1 cellular context compared by ENCODE assay signal in genomic region chr19:407501-408440, GRCh38.
A peak's percentile ranks its signal among the peaks of the same experiment; 100 is the strongest.
TF ChIP-seq lines count a peak whose summit lies in the region.

No MANE protein-coding gene starts in this region.

TF ChIP-seq in K562, 482 proteins besides CTCF, POLR2A, EP300 and RAD21:
- TF ChIP-seq MAFG (tag; conservative IDR thresholded peaks at IDR 0.05), result no peak
- no peak for TF ChIP-seq ZFPM2 (CRISPR knock-in tag; IDR thresholded peaks at IDR 0.05)
- TF ChIP-seq ZNF431 (CRISPR knock-in tag; IDR thresholded peaks at IDR 0.05), result no peak
- TF ChIP-seq USF2 (CRISPR knock-in tag; IDR thresholded peaks at IDR 0.05), result peak; percentile 24; the same call in 1 of the 2 replicates
- TF ChIP-seq HNRNPLL (IDR thresholded peaks at IDR 0.05; ENCODE audit: low read depth, low read length, poor library complexity, severe bottlenecking), result no peak
- no peak for TF ChIP-seq ZNF282 (CRISPR knock-in tag; IDR thresholded peaks at IDR 0.05)
- no peak for TF ChIP-seq PRDM10 (IDR thresholded peaks at IDR 0.05; ENCODE audit: partially characterized antibody)
- no peak for TF ChIP-seq ZBTB2 (IDR thresholded peaks at IDR 0.05)
- TF ChIP-seq, protein P1, sequence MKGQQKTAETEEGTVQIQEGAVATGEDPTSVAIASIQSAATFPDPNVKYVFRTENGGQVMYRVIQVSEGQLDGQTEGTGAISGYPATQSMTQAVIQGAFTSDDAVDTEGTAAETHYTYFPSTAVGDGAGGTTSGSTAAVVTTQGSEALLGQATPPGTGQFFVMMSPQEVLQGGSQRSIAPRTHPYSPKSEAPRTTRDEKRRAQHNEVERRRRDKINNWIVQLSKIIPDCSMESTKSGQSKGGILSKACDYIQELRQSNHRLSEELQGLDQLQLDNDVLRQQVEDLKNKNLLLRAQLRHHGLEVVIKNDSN (CRISPR knock-in tag; IDR thresholded peaks at IDR 0.05), result 0 out of 2 replicates have a peak, but pooled peaks have one; percentile 16
- TF ChIP-seq MTA2 (IDR thresholded peaks at IDR 0.05; ENCODE audit: low read depth), result no peak
- TF ChIP-seq SIX5 (IDR thresholded peaks at IDR 0.05; ENCODE audit: borderline replicate concordance in 1 of 2, insufficient read depth in 1 of 2, low read depth in 1 of 2, low read length in 2 of 2), result no peak
- no peak for TF ChIP-seq SP2 (IDR thresholded peaks at IDR 0.05; ENCODE audit: extremely low read depth, low read depth, low read length, poor library complexity, severe bottlenecking)
- TF ChIP-seq ZNF436 (CRISPR knock-in tag; IDR thresholded peaks at IDR 0.05), result no peak
- TF ChIP-seq BHLHE40 (IDR thresholded peaks at IDR 0.05; ENCODE audit: low read length), result peak; percentile 12; the same call in 1 of the 2 replicates
- TF ChIP-seq NCOR1 (IDR thresholded peaks at IDR 0.05), result no peak
- TF ChIP-seq GTF2A2 (tag; IDR thresholded peaks at IDR 0.05), result no peak
- TF ChIP-seq, protein P2, sequence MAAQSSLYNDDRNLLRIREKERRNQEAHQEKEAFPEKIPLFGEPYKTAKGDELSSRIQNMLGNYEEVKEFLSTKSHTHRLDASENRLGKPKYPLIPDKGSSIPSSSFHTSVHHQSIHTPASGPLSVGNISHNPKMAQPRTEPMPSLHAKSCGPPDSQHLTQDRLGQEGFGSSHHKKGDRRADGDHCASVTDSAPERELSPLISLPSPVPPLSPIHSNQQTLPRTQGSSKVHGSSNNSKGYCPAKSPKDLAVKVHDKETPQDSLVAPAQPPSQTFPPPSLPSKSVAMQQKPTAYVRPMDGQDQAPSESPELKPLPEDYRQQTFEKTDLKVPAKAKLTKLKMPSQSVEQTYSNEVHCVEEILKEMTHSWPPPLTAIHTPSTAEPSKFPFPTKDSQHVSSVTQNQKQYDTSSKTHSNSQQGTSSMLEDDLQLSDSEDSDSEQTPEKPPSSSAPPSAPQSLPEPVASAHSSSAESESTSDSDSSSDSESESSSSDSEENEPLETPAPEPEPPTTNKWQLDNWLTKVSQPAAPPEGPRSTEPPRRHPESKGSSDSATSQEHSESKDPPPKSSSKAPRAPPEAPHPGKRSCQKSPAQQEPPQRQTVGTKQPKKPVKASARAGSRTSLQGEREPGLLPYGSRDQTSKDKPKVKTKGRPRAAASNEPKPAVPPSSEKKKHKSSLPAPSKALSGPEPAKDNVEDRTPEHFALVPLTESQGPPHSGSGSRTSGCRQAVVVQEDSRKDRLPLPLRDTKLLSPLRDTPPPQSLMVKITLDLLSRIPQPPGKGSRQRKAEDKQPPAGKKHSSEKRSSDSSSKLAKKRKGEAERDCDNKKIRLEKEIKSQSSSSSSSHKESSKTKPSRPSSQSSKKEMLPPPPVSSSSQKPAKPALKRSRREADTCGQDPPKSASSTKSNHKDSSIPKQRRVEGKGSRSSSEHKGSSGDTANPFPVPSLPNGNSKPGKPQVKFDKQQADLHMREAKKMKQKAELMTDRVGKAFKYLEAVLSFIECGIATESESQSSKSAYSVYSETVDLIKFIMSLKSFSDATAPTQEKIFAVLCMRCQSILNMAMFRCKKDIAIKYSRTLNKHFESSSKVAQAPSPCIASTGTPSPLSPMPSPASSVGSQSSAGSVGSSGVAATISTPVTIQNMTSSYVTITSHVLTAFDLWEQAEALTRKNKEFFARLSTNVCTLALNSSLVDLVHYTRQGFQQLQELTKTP (IDR thresholded peaks at IDR 0.05; ENCODE audit: low read depth in 1 of 2, partially characterized antibody in 2 of 2), result no peak
- TF ChIP-seq HES1 (IDR thresholded peaks at IDR 0.05; ENCODE audit: low read depth), result no peak
- TF ChIP-seq ZBTB17 (CRISPR knock-in tag; IDR thresholded peaks at IDR 0.05), result no peak
- TF ChIP-seq PHB (CRISPR knock-in tag; IDR thresholded peaks at IDR 0.05), result no peak
- TF ChIP-seq, protein P3, sequence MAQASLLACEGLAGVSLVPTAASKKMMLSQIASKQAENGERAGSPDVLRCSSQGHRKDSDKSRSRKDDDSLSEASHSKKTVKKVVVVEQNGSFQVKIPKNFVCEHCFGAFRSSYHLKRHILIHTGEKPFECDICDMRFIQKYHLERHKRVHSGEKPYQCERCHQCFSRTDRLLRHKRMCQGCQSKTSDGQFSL (CRISPR knock-in tag; IDR thresholded peaks at IDR 0.05), result no peak
- TF ChIP-seq, protein P3 (tag; IDR thresholded peaks at IDR 0.05), result no peak
- TF ChIP-seq PRPF4 (IDR thresholded peaks at IDR 0.05; ENCODE audit: insufficient read depth, low read depth, low read length, poor library complexity, severe bottlenecking), result no peak
- no peak for TF ChIP-seq RBM15 (IDR thresholded peaks at IDR 0.05; ENCODE audit: insufficient read depth, low read length)
- TF ChIP-seq BMI1 (IDR thresholded peaks at IDR 0.05; ENCODE audit: low read length), result no peak
